30 cellular contexts compared by ENCODE assay signal in the genomic region with DNA sequence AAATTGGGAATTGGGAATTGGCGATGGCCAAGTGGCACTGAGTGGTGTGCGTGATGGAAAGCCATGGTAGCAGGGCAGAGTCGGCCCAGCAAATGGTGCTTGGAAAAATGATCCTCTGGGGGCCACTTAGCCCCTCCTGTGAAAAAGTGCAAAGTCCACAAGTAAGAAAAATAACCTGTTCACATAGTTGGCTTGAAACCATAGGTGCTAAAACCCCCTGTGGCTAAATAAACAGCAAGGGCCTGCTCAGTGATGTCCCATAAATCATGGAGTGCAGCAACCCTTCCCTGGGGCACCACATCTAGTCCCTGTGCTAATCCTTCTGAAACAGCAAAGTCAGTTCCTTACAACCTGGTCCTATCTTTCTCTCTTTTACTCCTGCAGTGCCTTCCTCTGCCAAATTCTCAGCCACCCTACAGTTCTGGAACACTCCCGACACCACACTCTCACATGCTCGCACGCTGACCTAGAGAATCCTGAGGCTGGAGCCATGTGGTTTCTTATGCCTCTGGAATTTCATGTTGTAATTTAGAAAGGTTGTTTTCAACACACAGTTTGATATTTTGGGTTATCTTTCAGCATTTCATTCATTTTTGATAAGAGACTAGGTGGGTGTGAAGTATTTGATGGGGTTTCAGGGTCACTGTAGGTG.
DNase-seq lines count a peak whose midpoint lies in the region; ATAC-seq and TF ChIP-seq lines count a peak whose summit lies in the region.
"Had no signal": no experiment of that assay in that cellular context is flagged by ENCODE, and none has a peak within 500 bp of the region (broad histone marks: within the 10 kb centered on the region; RNA-seq: fewer than 3 reads in every experiment).

No MANE protein-coding gene starts in this region.

- H3K4me3 ChIP-seq in breast epithelium: no peak overlapping the region
- no peak overlapping the region for H3K4me3 ChIP-seq in esophagus squamous epithelium
- H3K4me3 ChIP-seq: gastrocnemius medialis, sigmoid colon had no signal

- H3K27ac ChIP-seq in breast epithelium: no peak overlapping the region
- H3K27ac ChIP-seq in foreskin keratinocyte: peak overlapping the region; percentile 38
- no peak overlapping the region for H3K27ac ChIP-seq in esophagus squamous epithelium
- H3K27ac ChIP-seq: gastrocnemius medialis, sigmoid colon, WERI-Rb-1 had no signal

- peaks cover 0 to 7% of the 10 kb centered on the region in 2 donors for H3K4me1 ChIP-seq in breast epithelium
- H3K4me1 ChIP-seq in foreskin keratinocyte: peaks cover 21% of the 10 kb centered on the region
- peaks cover 0 to 4% (median 0%) of the 10 kb centered on the region in 3 donors for H3K4me1 ChIP-seq in esophagus squamous epithelium
- H3K4me1 ChIP-seq: gastrocnemius medialis, sigmoid colon had no signal

- no peaks in the 10 kb centered on the region for H3K9me3 ChIP-seq in breast epithelium
- no peaks in the 10 kb centered on the region for H3K9me3 ChIP-seq in esophagus squamous epithelium
- H3K9me3 ChIP-seq: gastrocnemius medialis, sigmoid colon had no signal

- TF ChIP-seq CTCF in MCF 10A (IDR thresholded peaks at IDR 0.05; ENCODE audit: unreplicated experiment): no peak
- no peak for TF ChIP-seq CTCF in breast epithelium (IDR thresholded peaks at IDR 0.05)
- TF ChIP-seq CTCF in foreskin keratinocyte (conservative IDR thresholded peaks at IDR 0.05): no peak
- no peak for TF ChIP-seq CTCF in esophagus squamous epithelium (IDR thresholded peaks at IDR 0.05)

- POLR2A ChIA-PET in MCF 10A (lab: Yijun Ruan, JAX): no interaction called here

- WGBS in esophagus squamous epithelium, 2 donors: 93% methylated on average over 3 to 5 of the region's 6 CpGs

- peak overlapping the region; percentile 59 for H3K27ac Mint-ChIP-seq in MCF 10A (ENCODE audit: low read depth, unreplicated experiment)
- H3K27ac Mint-ChIP-seq: activated CD4-positive, alpha-beta T cell treated with anti-CD3 and anti-CD28 coated beads, Interleukin-2, amount 10 ng/mL, durations not matched to agents 24 days and 14 days; activated naive CD4-positive, alpha-beta T cell treated with anti-CD3 and anti-CD28 coated beads, Interleukin-2, amount 10 ng/mL, durations not matched to agents 7 days and 5 days; activated T-cell treated with anti-CD3 and anti-CD28 coated beads, Interleukin-2, amount 50 U/mL, for 72 hours; CD4-positive, alpha-beta T cell; dendritic cell treated with granulocyte-macrophage colony-stimulating factor and Interleukin-4, amounts not matched to agents 40 ng/mL and 50 ng/mL, for 4 days; memory B cell; stimulated activated naive B cell treated with anti-CD40 and anti-IgM and Interleukin-4, amounts not matched to agents 10 μg/mL and 1 μg/mL and 100 μg/mL, for 72 hours had no signal

- H3K36me3 ChIP-seq in breast epithelium (no peaks in the 10 kb centered on the region), esophagus squamous epithelium (no peaks in the 10 kb centered on the region)
- H3K36me3 ChIP-seq: gastrocnemius medialis, sigmoid colon, WERI-Rb-1 had no signal

- H3K4me1 Mint-ChIP-seq in MCF 10A (ENCODE audit: insufficient read depth, unreplicated experiment): peaks cover 32% of the 10 kb centered on the region
- H3K4me1 Mint-ChIP-seq: activated CD4-positive, alpha-beta T cell treated with anti-CD3 and anti-CD28 coated beads, Interleukin-2, amount 10 ng/mL, durations not matched to agents 24 days and 14 days; activated naive CD4-positive, alpha-beta T cell treated with anti-CD3 and anti-CD28 coated beads, Interleukin-2, amount 10 ng/mL, durations not matched to agents 7 days and 5 days; stimulated activated naive B cell treated with anti-CD40 and anti-IgM and Interleukin-4, amounts not matched to agents 10 μg/mL and 1 μg/mL and 100 μg/mL, for 72 hours had no signal

- H3K36me3 Mint-ChIP-seq in MCF 10A (ENCODE audit: insufficient read depth, unreplicated experiment): peaks cover 6% of the 10 kb centered on the region
- H3K36me3 Mint-ChIP-seq: activated naive CD4-positive, alpha-beta T cell treated with anti-CD3 and anti-CD28 coated beads, Interleukin-2, amount 10 ng/mL, durations not matched to agents 7 days and 5 days; memory B cell; stimulated activated naive B cell treated with anti-CD40 and anti-IgM and Interleukin-4, amounts not matched to agents 10 μg/mL and 1 μg/mL and 100 μg/mL, for 72 hours had no signal

- H3K27me3 Mint-ChIP-seq in MCF 10A (ENCODE audit: insufficient read depth, unreplicated experiment): no peaks in the 10 kb centered on the region
- H3K27me3 Mint-ChIP-seq: dendritic cell treated with granulocyte-macrophage colony-stimulating factor and Interleukin-4, amounts not matched to agents 40 ng/mL and 50 ng/mL, for 4 days; stimulated activated naive B cell treated with anti-CD40 and anti-IgM and Interleukin-4, amounts not matched to agents 10 μg/mL and 1 μg/mL and 100 μg/mL, for 72 hours had no signal

- TF ChIP-seq POLR2A in breast epithelium (IDR thresholded peaks at IDR 0.05): no peak
- no peak for TF ChIP-seq POLR2A in esophagus squamous epithelium (IDR thresholded peaks at IDR 0.05)

- no peaks in the 10 kb centered on the region for H3K27me3 ChIP-seq in breast epithelium
- no peaks in the 10 kb centered on the region for H3K27me3 ChIP-seq in foreskin keratinocyte
- H3K27me3 ChIP-seq in esophagus squamous epithelium: peaks cover 0 to 68% (median 0%) of the 10 kb centered on the region in 4 donors
- H3K27me3 ChIP-seq: gastrocnemius medialis, sigmoid colon had no signal

- no peak for ATAC-seq in foreskin keratinocyte
- ATAC-seq in GM21825 (IDR thresholded peaks at IDR 0.05; ENCODE audit: unreplicated experiment): no peak
- ATAC-seq: activated T-cell treated with anti-CD3 and anti-CD28 coated beads, Interleukin-2, amount 50 U/mL, for 72 hours; gastrocnemius medialis; left colon; Panc1; stimulated activated naive B cell treated with anti-CD40 and anti-IgM and Interleukin-4, amounts not matched to agents 10 μg/mL and 1 μg/mL and 100 μg/mL, for 72 hours had no signal

- CTCF ChIA-PET in MCF 10A (lab: Yijun Ruan, JAX): no interaction called here

- H3K9me3 Mint-ChIP-seq in MCF 10A (ENCODE audit: unreplicated experiment): no peaks in the 10 kb centered on the region
- H3K9me3 Mint-ChIP-seq: activated CD4-positive, alpha-beta T cell treated with anti-CD3 and anti-CD28 coated beads, Interleukin-2, amount 10 ng/mL, durations not matched to agents 24 days and 14 days; activated naive CD4-positive, alpha-beta T cell treated with anti-CD3 and anti-CD28 coated beads, Interleukin-2, amount 10 ng/mL, durations not matched to agents 7 days and 5 days; activated T-cell treated with anti-CD3 and anti-CD28 coated beads, Interleukin-2, amount 50 U/mL, for 72 hours; CD4-positive, alpha-beta T cell; dendritic cell treated with granulocyte-macrophage colony-stimulating factor and Interleukin-4, amounts not matched to agents 40 ng/mL and 50 ng/mL, for 4 days; memory B cell; stimulated activated naive B cell treated with anti-CD40 and anti-IgM and Interleukin-4, amounts not matched to agents 10 μg/mL and 1 μg/mL and 100 μg/mL, for 72 hours had no signal

- DNase-seq in MCF 10A (ENCODE audit: unreplicated experiment) (no peak), breast epithelium (ENCODE audit: low spot score in 2 of 2) (no peak), NCI-H526 (lab: John Stamatoyannopoulos, UW) (peak; percentile 7 to 29), foreskin keratinocyte (no peak), esophagus squamous epithelium (lab: John Stamatoyannopoulos, UW) (no peak), SIG-M5 treated with dmso at 0.1 percent for 504 hours (lab: John Stamatoyannopoulos, UW; ENCODE audit: unreplicated experiment) (no peak)
- DNase-seq in activated CD4-positive, CD25-positive, alpha-beta regulatory T cell (lab: John Stamatoyannopoulos, UW): no peak
- DNase-seq: activated CD4-positive, alpha-beta T cell treated with anti-CD3 and anti-CD28 coated beads, Interleukin-2, amount 10 ng/mL, durations not matched to agents 24 days and 14 days; activated naive CD4-positive, alpha-beta T cell treated with anti-CD3 and anti-CD28 coated beads, Interleukin-2, amount 10 ng/mL, durations not matched to agents 7 days and 5 days; activated T-cell treated with anti-CD3 and anti-CD28 coated beads, Interleukin-2, amount 50 U/mL, for 72 hours; AML-193; amniotic stem cell; CD4-positive, alpha-beta T cell; central memory CD4-positive, alpha-beta T cell; DMS 273 treated with DMSO at 0.1 percent for 48 hours; gastrocnemius medialis; hippocampal formation; left colon; NCI-H1105; NCI-H2107; NCI-H510A; posterior cingulate gyrus; SHP77; sigmoid colon; stimulated activated naive B cell treated with anti-CD40 and anti-IgM and Interleukin-4, amounts not matched to agents 10 μg/mL and 1 μg/mL and 100 μg/mL, for 72 hours; WERI-Rb-1 had no signal

- BruUV-seq in MCF 10A (replicated peaks; lab: Mats Ljungman, UMichigan): no TSS peak

- no peak overlapping the region for H3K4me3 Mint-ChIP-seq in MCF 10A (ENCODE audit: unreplicated experiment)
- H3K4me3 Mint-ChIP-seq: activated CD4-positive, alpha-beta T cell treated with anti-CD3 and anti-CD28 coated beads, Interleukin-2, amount 10 ng/mL, durations not matched to agents 24 days and 14 days; activated naive CD4-positive, alpha-beta T cell treated with anti-CD3 and anti-CD28 coated beads, Interleukin-2, amount 10 ng/mL, durations not matched to agents 7 days and 5 days; activated T-cell treated with anti-CD3 and anti-CD28 coated beads, Interleukin-2, amount 50 U/mL, for 72 hours; CD4-positive, alpha-beta T cell; dendritic cell treated with granulocyte-macrophage colony-stimulating factor and Interleukin-4, amounts not matched to agents 40 ng/mL and 50 ng/mL, for 4 days; memory B cell; stimulated activated naive B cell treated with anti-CD40 and anti-IgM and Interleukin-4, amounts not matched to agents 10 μg/mL and 1 μg/mL and 100 μg/mL, for 72 hours had no signal

- intact Hi-C loops in MCF 10A (cut with micrococcal nuclease) (no loop called here), breast epithelium (cut with DNase I; ENCODE audit: low total_unique reads) (no loop called here), esophagus squamous epithelium (cut with DNase I) (no loop called here)

Comparison
In these comparisons a context has a peak if more than half of its experiments do, and no peak if none do; other contexts are left out.
1. DNase-seq: peak in NCI-H526 (2 of 2); none in MCF 10A (single experiment), breast epithelium (0 of 2), foreskin keratinocyte (0 of 2), esophagus squamous epithelium (single experiment), activated CD4-positive, CD25-positive, alpha-beta regulatory T cell (0 of 4) and SIG-M5 treated with dmso at 0.1 percent for 504 hours (single experiment).